In the genomic region with DNA sequence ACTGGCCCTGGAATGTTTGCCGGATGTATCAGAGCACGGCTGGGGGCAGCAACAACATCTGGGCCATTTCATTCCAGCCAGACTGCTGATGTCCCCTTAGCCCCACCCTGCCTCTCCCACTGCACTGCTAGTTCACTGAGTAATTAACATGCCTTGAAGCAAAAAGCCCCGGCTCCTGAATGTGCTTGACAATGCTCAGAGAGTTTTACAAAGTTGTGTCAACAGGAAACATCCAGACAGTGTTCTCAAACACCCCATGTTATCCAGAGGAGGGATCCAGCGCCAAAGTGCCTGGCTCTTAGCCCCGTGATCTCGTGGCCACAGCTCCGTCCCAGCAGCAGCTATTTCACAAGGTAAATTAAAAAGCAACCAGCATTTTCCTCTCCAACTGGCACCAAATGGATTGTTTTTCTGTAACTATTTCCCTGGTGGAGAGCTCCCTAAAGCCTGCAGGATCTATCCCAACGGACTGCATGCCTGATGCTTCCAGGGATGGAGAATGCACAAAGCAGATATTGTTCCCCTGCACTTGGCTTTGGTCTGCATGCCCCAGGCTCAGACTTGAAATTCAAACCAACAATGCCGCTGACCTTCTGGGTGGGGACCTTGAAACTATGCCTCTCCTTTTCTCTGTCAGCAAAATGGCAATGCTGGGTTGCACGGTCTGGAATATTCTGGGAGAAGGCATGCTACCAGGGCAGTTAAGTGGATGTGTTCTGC, we compare ENCODE assay signal across 10 cellular contexts.
DNase-seq lines count a peak whose midpoint lies in the region; ATAC-seq and TF ChIP-seq lines count a peak whose summit lies in the region.
"Had no signal": no experiment of that assay in that cellular context is flagged by ENCODE, and none has a peak within 500 bp of the region (broad histone marks: within the 10 kb centered on the region; RNA-seq: fewer than 3 reads in every experiment).

No MANE protein-coding gene starts in this region.

- H3K4me3 Mint-ChIP-seq in brain (peak overlapping the region in 4 of 5 experiments; percentile 42 to 56 (median 50)), endothelial cell (ENCODE audit: unreplicated experiment) (no peak overlapping the region)
- H3K4me3 Mint-ChIP-seq: activated naive CD8-positive, alpha-beta T cell; T-helper 1 cell treated with Interleukin-12 subunit alpha and Interleukin-12 subunit beta and Interleukin-4 antibody, amounts not matched to agents 30 μg/mL and 1 μg/mL, for 36 hours had no signal

- 2 to 6% methylated on average over 10 of the region's 10 CpGs for WGBS in GM23248 (ENCODE audit: low coverage in 1 of 2, low lambda C conversion rate in 2 of 2, missing lambda C conversion rate in 2 of 2), 2 experiments
- WGBS in right cardiac atrium, result 21% methylated on average over 10 of the region's 10 CpGs

- peak; percentile 77 to 84 for ATAC-seq in right cardiac atrium
- peak; percentile 89 for ATAC-seq in sciatic nerve

- H3K9me3 ChIP-seq in GM23248 (ENCODE audit: low read depth), result no peaks in the 10 kb centered on the region
- no peaks in the 10 kb centered on the region for H3K9me3 ChIP-seq in right cardiac atrium (ENCODE audit: control insufficient read depth, low read length)

- peak overlapping the region; percentile 73 for H2AFZ ChIP-seq in GM23248

- H3K27me3 ChIP-seq in GM23248 (replicated peaks; ENCODE audit: insufficient read depth) (no peaks in the 10 kb centered on the region), right cardiac atrium (ENCODE audit: control insufficient read depth, insufficient read depth) (no peaks in the 10 kb centered on the region)

- H3K36me3 Mint-ChIP-seq in brain (no peaks in the 10 kb centered on the region), endothelial cell (ENCODE audit: low read depth, unreplicated experiment) (no peaks in the 10 kb centered on the region)
- H3K36me3 Mint-ChIP-seq: activated naive CD8-positive, alpha-beta T cell had no signal

- H3K9ac ChIP-seq in GM23248, result 0 out of 2 replicates have a peak overlapping the region, but pooled peaks have one; percentile 2

- peak overlapping the region; percentile 52 for H3K4me2 ChIP-seq in GM23248 (ENCODE audit: unreplicated experiment)

- H3K9me3 Mint-ChIP-seq in brain, result peaks cover 0 to 4% (median 0%) of the 10 kb centered on the region in 5 experiments
- H3K9me3 Mint-ChIP-seq in endothelial cell (ENCODE audit: unreplicated experiment), result no peaks in the 10 kb centered on the region
- H3K9me3 Mint-ChIP-seq: T-helper 1 cell treated with Interleukin-12 subunit alpha and Interleukin-12 subunit beta and Interleukin-4 antibody, amounts not matched to agents 30 μg/mL and 1 μg/mL, for 36 hours had no signal

- in situ Hi-C loops in GM23248 (cut with MboI), result no loop called here

- peaks cover 33% of the 10 kb centered on the region for H3K4me1 Mint-ChIP-seq in brain
- peaks cover 15% of the 10 kb centered on the region for H3K4me1 Mint-ChIP-seq in endothelial cell (ENCODE audit: unreplicated experiment)

- no peak for TF ChIP-seq CTCF in brain (conservative IDR thresholded peaks at IDR 0.05)
- no peak for TF ChIP-seq CTCF in endothelial cell (IDR thresholded peaks at IDR 0.05; ENCODE audit: unreplicated experiment)

- H3K9me2 ChIP-seq in GM23248 (ENCODE audit: insufficient read depth), result no peaks in the 10 kb centered on the region

- DNase-seq in GM23248 (peak; percentile 74), right cardiac atrium (peak; percentile 84 to 96 (median 93)), sciatic nerve (ENCODE audit: low spot score) (peak; percentile 87), HuH-7.5 (ENCODE audit: low spot score) (no peak), endothelial cell (ENCODE audit: low spot score) (no peak), NCI-H146 (lab: John Stamatoyannopoulos, UW) (no peak), HCEC 1CT (no peak)

- H3K4me1 ChIP-seq in GM23248 (ENCODE audit: insufficient read depth) (peaks cover 30% of the 10 kb centered on the region), right cardiac atrium (ENCODE audit: control insufficient read depth, insufficient read depth, low read length) (no peaks in the 10 kb centered on the region)

- intact Hi-C loops in right cardiac atrium (cut with DNase I), result no loop called here
- intact Hi-C loops in sciatic nerve (cut with DNase I), result no loop called here

- peak overlapping the region; percentile 42 for H3K27ac ChIP-seq in GM23248
- H3K27ac ChIP-seq in right cardiac atrium (ENCODE audit: low read length), result peak overlapping the region; percentile 36

- H3K4me3 ChIP-seq in GM23248, result peak overlapping the region; percentile 38
- no peak overlapping the region for H3K4me3 ChIP-seq in right cardiac atrium (ENCODE audit: low read length)

- H3F3A ChIP-seq in GM23248 (ENCODE audit: insufficient read depth), result peaks cover 39% of the 10 kb centered on the region

- peak overlapping the region; percentile 35 to 95 (median 91) for H3K27ac Mint-ChIP-seq in brain
- H3K27ac Mint-ChIP-seq in endothelial cell (ENCODE audit: unreplicated experiment), result no peak overlapping the region
- H3K27ac Mint-ChIP-seq: activated naive CD8-positive, alpha-beta T cell; T-helper 1 cell treated with Interleukin-12 subunit alpha and Interleukin-12 subunit beta and Interleukin-4 antibody, amounts not matched to agents 30 μg/mL and 1 μg/mL, for 36 hours had no signal

- no peaks in the 10 kb centered on the region for H3K79me2 ChIP-seq in GM23248 (ENCODE audit: insufficient read depth)

- H3K36me3 ChIP-seq in GM23248 (ENCODE audit: low read depth), result no peaks in the 10 kb centered on the region

- H4K20me1 ChIP-seq in GM23248 (ENCODE audit: insufficient read depth), result no peaks in the 10 kb centered on the region

- H3K27me3 Mint-ChIP-seq in brain (peaks cover 9% of the 10 kb centered on the region), endothelial cell (ENCODE audit: unreplicated experiment) (no peaks in the 10 kb centered on the region)

Comparison
In these comparisons a context has a peak if more than half of its experiments do, and no peak if none do; other contexts are left out.
1. DNase-seq: peak in GM23248 (single experiment), right cardiac atrium (3 of 3) and sciatic nerve (single experiment); none in HuH-7.5 (single experiment), endothelial cell (single experiment), NCI-H146 (single experiment) and HCEC 1CT (single experiment).